ENCODE assay signal across 1 cellular context in genomic region chr20:12207875-12208274, GRCh38.
TF ChIP-seq lines count a peak whose summit lies in the region.

No MANE protein-coding gene starts in this region.

TF ChIP-seq in WTC11, 78 proteins besides CTCF, POLR2A, EP300 and RAD21 (continued from another document):
- TF ChIP-seq, protein P1, sequence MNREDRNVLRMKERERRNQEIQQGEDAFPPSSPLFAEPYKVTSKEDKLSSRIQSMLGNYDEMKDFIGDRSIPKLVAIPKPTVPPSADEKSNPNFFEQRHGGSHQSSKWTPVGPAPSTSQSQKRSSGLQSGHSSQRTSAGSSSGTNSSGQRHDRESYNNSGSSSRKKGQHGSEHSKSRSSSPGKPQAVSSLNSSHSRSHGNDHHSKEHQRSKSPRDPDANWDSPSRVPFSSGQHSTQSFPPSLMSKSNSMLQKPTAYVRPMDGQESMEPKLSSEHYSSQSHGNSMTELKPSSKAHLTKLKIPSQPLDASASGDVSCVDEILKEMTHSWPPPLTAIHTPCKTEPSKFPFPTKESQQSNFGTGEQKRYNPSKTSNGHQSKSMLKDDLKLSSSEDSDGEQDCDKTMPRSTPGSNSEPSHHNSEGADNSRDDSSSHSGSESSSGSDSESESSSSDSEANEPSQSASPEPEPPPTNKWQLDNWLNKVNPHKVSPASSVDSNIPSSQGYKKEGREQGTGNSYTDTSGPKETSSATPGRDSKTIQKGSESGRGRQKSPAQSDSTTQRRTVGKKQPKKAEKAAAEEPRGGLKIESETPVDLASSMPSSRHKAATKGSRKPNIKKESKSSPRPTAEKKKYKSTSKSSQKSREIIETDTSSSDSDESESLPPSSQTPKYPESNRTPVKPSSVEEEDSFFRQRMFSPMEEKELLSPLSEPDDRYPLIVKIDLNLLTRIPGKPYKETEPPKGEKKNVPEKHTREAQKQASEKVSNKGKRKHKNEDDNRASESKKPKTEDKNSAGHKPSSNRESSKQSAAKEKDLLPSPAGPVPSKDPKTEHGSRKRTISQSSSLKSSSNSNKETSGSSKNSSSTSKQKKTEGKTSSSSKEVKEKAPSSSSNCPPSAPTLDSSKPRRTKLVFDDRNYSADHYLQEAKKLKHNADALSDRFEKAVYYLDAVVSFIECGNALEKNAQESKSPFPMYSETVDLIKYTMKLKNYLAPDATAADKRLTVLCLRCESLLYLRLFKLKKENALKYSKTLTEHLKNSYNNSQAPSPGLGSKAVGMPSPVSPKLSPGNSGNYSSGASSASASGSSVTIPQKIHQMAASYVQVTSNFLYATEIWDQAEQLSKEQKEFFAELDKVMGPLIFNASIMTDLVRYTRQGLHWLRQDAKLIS (CRISPR knock-in tag; IDR thresholded peaks at IDR 0.05; ENCODE audit: borderline replicate concordance) = no peak
- TF ChIP-seq, protein P2, sequence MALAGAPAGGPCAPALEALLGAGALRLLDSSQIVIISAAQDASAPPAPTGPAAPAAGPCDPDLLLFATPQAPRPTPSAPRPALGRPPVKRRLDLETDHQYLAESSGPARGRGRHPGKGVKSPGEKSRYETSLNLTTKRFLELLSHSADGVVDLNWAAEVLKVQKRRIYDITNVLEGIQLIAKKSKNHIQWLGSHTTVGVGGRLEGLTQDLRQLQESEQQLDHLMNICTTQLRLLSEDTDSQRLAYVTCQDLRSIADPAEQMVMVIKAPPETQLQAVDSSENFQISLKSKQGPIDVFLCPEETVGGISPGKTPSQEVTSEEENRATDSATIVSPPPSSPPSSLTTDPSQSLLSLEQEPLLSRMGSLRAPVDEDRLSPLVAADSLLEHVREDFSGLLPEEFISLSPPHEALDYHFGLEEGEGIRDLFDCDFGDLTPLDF (CRISPR knock-in tag; IDR thresholded peaks at IDR 0.05) = no peak
- TF ChIP-seq FOXK1 (CRISPR knock-in tag; IDR thresholded peaks at IDR 0.05) = no peak
